ENCODE assay signal across 13 cellular contexts in genomic region chr16:77585852-77586251, GRCh38.
DNase-seq lines count a peak whose midpoint lies in the region; ATAC-seq and TF ChIP-seq lines count a peak whose summit lies in the region.
"Had no signal": no experiment of that assay in that cellular context is flagged by ENCODE, and none has a peak within 500 bp of the region (broad histone marks: within the 10 kb centered on the region; RNA-seq: fewer than 3 reads in every experiment).

No MANE protein-coding gene starts in this region.

- peaks cover 0 to 2% (median 0%) of the 10 kb centered on the region in 3 donors for H3K4me1 ChIP-seq in skeletal muscle tissue (ENCODE audit: control insufficient read depth in 3 of 3, insufficient read depth in 3 of 3, low read length in 3 of 3)
- no peaks in the 10 kb centered on the region for H3K4me1 ChIP-seq in psoas muscle

- H3K4me1 Mint-ChIP-seq in activated CD4-positive, alpha-beta memory T cell treated with anti-CD3 and anti-CD28 coated beads for 36 hours (ENCODE audit: low read depth): peaks cover 10% of the 10 kb centered on the region
- peaks cover 19% of the 10 kb centered on the region for H3K4me1 Mint-ChIP-seq in activated CD4-positive, alpha-beta memory T cell treated with anti-CD3 and anti-CD28 coated beads, Interleukin-2, amount 10 ng/mL, durations not matched to agents 7 days and 5 days

- no peak overlapping the region for H3K4me3 Mint-ChIP-seq in activated CD4-positive, alpha-beta memory T cell treated with anti-CD3 and anti-CD28 coated beads for 36 hours
- H3K4me3 Mint-ChIP-seq in activated CD4-positive, alpha-beta memory T cell treated with anti-CD3 and anti-CD28 coated beads, Interleukin-2, amount 10 ng/mL, durations not matched to agents 7 days and 5 days: no peak overlapping the region
- H3K4me3 Mint-ChIP-seq: activated naive CD8-positive, alpha-beta T cell had no signal

- CTCF ChIA-PET in activated CD4-positive, alpha-beta memory T cell treated with anti-CD3 and anti-CD28 coated beads for 36 hours (lab: Charles Lee): interaction anchor here (0.6 to 6.9 kb wide), 6 partner anchors 8 to 404 kb away, joined by 3 to 206 read pairs (median 4); no protein-coding TSS in a partner anchor
- CTCF ChIA-PET in activated CD4-positive, alpha-beta memory T cell treated with anti-CD3 and anti-CD28 coated beads, Interleukin-2, amount 10 ng/mL, durations not matched to agents 7 days and 5 days (lab: Charles Lee): interaction anchor here (0.6 to 1.9 kb wide), 6 partner anchors 15 to 351 kb away, joined by 3 to 9 read pairs (median 4); no protein-coding TSS in a partner anchor
- CTCF ChIA-PET in RWPE1 (lab: Yijun Ruan, JAX): interaction anchor here (0.6 to 3.6 kb wide), 3 partner anchors 112 to 500 kb away, joined by 3 to 34 read pairs (median 3); no protein-coding TSS in a partner anchor

- H3K9me3 Mint-ChIP-seq in activated CD4-positive, alpha-beta memory T cell treated with anti-CD3 and anti-CD28 coated beads for 36 hours: no peaks in the 10 kb centered on the region
- H3K9me3 Mint-ChIP-seq in activated CD4-positive, alpha-beta memory T cell treated with anti-CD3 and anti-CD28 coated beads, Interleukin-2, amount 10 ng/mL, durations not matched to agents 7 days and 5 days: no peaks in the 10 kb centered on the region

- TF ChIP-seq CTCF in RWPE1 (conservative IDR thresholded peaks at IDR 0.05; ENCODE audit: low read depth) (no peak), epithelial cell of proximal tubule (conservative IDR thresholded peaks at IDR 0.05; ENCODE audit: low read depth, low read length) (no peak), psoas muscle (IDR thresholded peaks at IDR 0.05) (no peak), coronary artery (IDR thresholded peaks at IDR 0.05) (no peak)

- peaks cover 18% of the 10 kb centered on the region for H3K27me3 Mint-ChIP-seq in activated CD4-positive, alpha-beta memory T cell treated with anti-CD3 and anti-CD28 coated beads for 36 hours
- H3K27me3 Mint-ChIP-seq in activated CD4-positive, alpha-beta memory T cell treated with anti-CD3 and anti-CD28 coated beads, Interleukin-2, amount 10 ng/mL, durations not matched to agents 7 days and 5 days: peaks cover 13% of the 10 kb centered on the region

- DNase-seq in activated CD4-positive, alpha-beta memory T cell treated with anti-CD3 and anti-CD28 coated beads for 36 hours: peak; percentile 22
- no peak for DNase-seq in activated CD4-positive, alpha-beta memory T cell treated with anti-CD3 and anti-CD28 coated beads, Interleukin-2, amount 10 ng/mL, durations not matched to agents 7 days and 5 days
- DNase-seq in RWPE1 (ENCODE audit: low spot score): peak; percentile 56
- peak; percentile 86 for DNase-seq in epithelial cell of proximal tubule (ENCODE audit: low read depth)
- DNase-seq in psoas muscle: no peak
- no peak for DNase-seq in coronary artery (ENCODE audit: low spot score)
- DNase-seq: activated CD4-positive, alpha-beta T cell treated with anti-CD3 and anti-CD28 coated beads, Interleukin-2, amount 50 U/mL, for 4 hours; effector CD4-positive, alpha-beta T cell; NCI-H1436; right cardiac atrium had no signal

- H3K4me3 ChIP-seq in epithelial cell of proximal tubule (ENCODE audit: low read depth, low read length) (no peak overlapping the region), skeletal muscle tissue (ENCODE audit: low read length in 3 of 3) (no peak overlapping the region), psoas muscle (no peak overlapping the region), coronary artery (no peak overlapping the region)

- H3K27ac Mint-ChIP-seq in activated CD4-positive, alpha-beta memory T cell treated with anti-CD3 and anti-CD28 coated beads for 36 hours: no peak overlapping the region
- H3K27ac Mint-ChIP-seq in activated CD4-positive, alpha-beta memory T cell treated with anti-CD3 and anti-CD28 coated beads, Interleukin-2, amount 10 ng/mL, durations not matched to agents 7 days and 5 days: no peak overlapping the region
- H3K27ac Mint-ChIP-seq: activated naive CD8-positive, alpha-beta T cell had no signal

- POLR2A ChIA-PET in activated CD4-positive, alpha-beta memory T cell treated with anti-CD3 and anti-CD28 coated beads for 36 hours (lab: Charles Lee): no interaction called here
- POLR2A ChIA-PET in activated CD4-positive, alpha-beta memory T cell treated with anti-CD3 and anti-CD28 coated beads, Interleukin-2, amount 10 ng/mL, durations not matched to agents 7 days and 5 days (lab: Charles Lee): interaction anchor here (1.1 kb wide), 1 partner anchor 373 kb away, joined by 3 read pairs; no protein-coding TSS in a partner anchor
- POLR2A ChIA-PET in RWPE1 (lab: Yijun Ruan, JAX; ENCODE audit: low non-redundant PET): no interaction called here

- intact Hi-C loops in activated CD4-positive, alpha-beta memory T cell treated with anti-CD3 and anti-CD28 coated beads for 36 hours (cut with micrococcal nuclease): loop anchor here (5.0 kb wide), 1 partner anchor 279 kb away; no protein-coding TSS in a partner anchor
- intact Hi-C loops in psoas muscle (cut with DNase I): loop anchor here in 1 of 2 donors (2.0 kb wide), 1 partner anchor 349 kb away; no protein-coding TSS in a partner anchor

- H3K27me3 ChIP-seq in skeletal muscle tissue (ENCODE audit: control insufficient read depth in 3 of 3, insufficient read depth in 3 of 3, low read length in 3 of 3) (peaks cover 0 to 3% (median 0%) of the 10 kb centered on the region in 3 donors), psoas muscle (ENCODE audit: insufficient read depth in 3 of 3, low read length in 2 of 3) (no peaks in the 10 kb centered on the region)

- ATAC-seq in GM19467 (IDR thresholded peaks at IDR 0.05; ENCODE audit: unreplicated experiment) (no peak), psoas muscle (no peak)

- no peak overlapping the region for H3K9ac ChIP-seq in skeletal muscle tissue (ENCODE audit: low read depth in 1 of 3, low read length in 3 of 3)

- H3K36me3 ChIP-seq in skeletal muscle tissue (ENCODE audit: control insufficient read depth in 3 of 3, insufficient read depth in 3 of 3, low read length in 3 of 3): no peaks in the 10 kb centered on the region
- no peaks in the 10 kb centered on the region for H3K36me3 ChIP-seq in psoas muscle (ENCODE audit: insufficient read depth in 1 of 2, low read depth in 1 of 2)

- H3K27ac ChIP-seq in RWPE1 (no peak overlapping the region), skeletal muscle tissue (ENCODE audit: low read depth, low read length) (peak overlapping the region; percentile 57), psoas muscle (no peak overlapping the region), coronary artery (peak overlapping the region in 1 of 2 donors; percentile 22)

- no peaks in the 10 kb centered on the region for H3K36me3 Mint-ChIP-seq in activated CD4-positive, alpha-beta memory T cell treated with anti-CD3 and anti-CD28 coated beads for 36 hours
- no peaks in the 10 kb centered on the region for H3K36me3 Mint-ChIP-seq in activated CD4-positive, alpha-beta memory T cell treated with anti-CD3 and anti-CD28 coated beads, Interleukin-2, amount 10 ng/mL, durations not matched to agents 7 days and 5 days (ENCODE audit: low read depth)
- H3K36me3 Mint-ChIP-seq: activated naive CD8-positive, alpha-beta T cell had no signal

- WGBS in psoas muscle, 3 donors: 28 to 61% (median 29%) methylated on average over 2 of the region's 2 CpGs

- H3K9me3 ChIP-seq in skeletal muscle tissue (ENCODE audit: control insufficient read depth in 3 of 3, low read length in 3 of 3): no peaks in the 10 kb centered on the region
- H3K9me3 ChIP-seq in psoas muscle: no peaks in the 10 kb centered on the region

Comparison
In these comparisons a context has a peak if more than half of its experiments do, and no peak if none do; other contexts are left out.
1. DNase-seq: peak in activated CD4-positive, alpha-beta memory T cell treated with anti-CD3 and anti-CD28 coated beads for 36 hours (single experiment), RWPE1 (single experiment) and epithelial cell of proximal tubule (single experiment); none in activated CD4-positive, alpha-beta memory T cell treated with anti-CD3 and anti-CD28 coated beads, Interleukin-2, amount 10 ng/mL, durations not matched to agents 7 days and 5 days (single experiment), psoas muscle (0 of 2) and coronary artery (single experiment).